1 cellular context compared by ENCODE assay signal in genomic region chr3:86792316-86792715, GRCh38.
TF ChIP-seq lines count a peak whose summit lies in the region.

No MANE protein-coding gene starts in this region.

TF ChIP-seq in IMR-90, 13 proteins besides CTCF, POLR2A, EP300 and RAD21:
- no peak for TF ChIP-seq BHLHE40 (IDR thresholded peaks at IDR 0.05; ENCODE audit: low read depth, low read length)
- TF ChIP-seq RCOR1 (IDR thresholded peaks at IDR 0.05; ENCODE audit: insufficient replicate concordance, low read length), result no peak
- no peak for TF ChIP-seq MXI1 (IDR thresholded peaks at IDR 0.05; ENCODE audit: borderline replicate concordance, low read depth, low read length)
- no peak for TF ChIP-seq CHD1 (IDR thresholded peaks at IDR 0.05; ENCODE audit: low read depth, low read length)
- TF ChIP-seq FOS (IDR thresholded peaks at IDR 0.05; ENCODE audit: low read depth, low read length), result no peak
